ENCODE assay signal across 8 cellular contexts in the genomic region with DNA sequence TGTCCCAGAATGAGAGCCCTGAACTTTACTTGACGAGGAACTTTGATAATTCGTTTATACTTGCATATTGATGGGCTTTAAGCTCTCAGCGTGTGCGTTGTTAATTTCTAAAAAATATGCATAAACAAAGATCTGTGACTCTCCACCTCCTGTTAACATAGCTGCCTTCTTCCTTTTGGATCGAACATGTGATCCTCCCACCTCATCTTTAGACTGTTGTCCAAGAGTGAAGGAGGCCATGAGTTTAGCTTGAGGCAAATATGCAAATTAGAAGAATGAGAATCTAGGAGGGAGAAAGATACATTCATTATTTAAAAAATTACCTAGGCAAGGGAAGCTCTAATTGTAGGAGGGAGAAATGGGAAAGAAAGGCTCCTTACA. TPM values are rescaled to one million over a fixed set of nuclear protein-coding genes. Genes with fewer than 3 reads are reported as not detected.
DNase-seq lines count a peak whose midpoint lies in the region; ATAC-seq and TF ChIP-seq lines count a peak whose summit lies in the region.

No MANE protein-coding gene starts in this region.

- H2BK12ac ChIP-seq in trophoblast cell (ENCODE audit: low read length), result no peak overlapping the region

- ATAC-seq in GM23338, result no peak

- H3K4me1 Mint-ChIP-seq in GM23338, result peaks cover 17% of the 10 kb centered on the region

- H3F3A ChIP-seq in GM23338 (replicated peaks; ENCODE audit: low read depth), result no peaks in the 10 kb centered on the region

- peak overlapping the region; percentile 70 for H3K9ac ChIP-seq in trophoblast cell (ENCODE audit: low read length)

- H2AK5ac ChIP-seq in trophoblast cell (ENCODE audit: low read length), result no peak overlapping the region

- H3K23ac ChIP-seq in trophoblast cell (ENCODE audit: low read length), result no peak overlapping the region

- H2BK120ac ChIP-seq in trophoblast cell (ENCODE audit: insufficient read depth, low read length, poor library complexity), result no peak overlapping the region

- no peaks in the 10 kb centered on the region; the same call in 1 of the 2 replicates for H3K9me3 ChIP-seq in SJSA1 (replicated peaks)
- H3K9me3 ChIP-seq in esophagus (ENCODE audit: control insufficient read depth in 2 of 2, insufficient read depth in 1 of 2, low read depth in 1 of 2, low read length in 1 of 2), result no peaks in the 10 kb centered on the region
- H3K9me3 ChIP-seq in trophoblast cell (ENCODE audit: insufficient read depth, low read depth, low read length), result no peaks in the 10 kb centered on the region

- H3K4me1 ChIP-seq in GM23338 (ENCODE audit: insufficient read depth), result peaks cover 6% of the 10 kb centered on the region
- peaks cover 12% of the 10 kb centered on the region for H3K4me1 ChIP-seq in SJSA1 (replicated peaks)
- no peaks in the 10 kb centered on the region for H3K4me1 ChIP-seq in esophagus (ENCODE audit: control insufficient read depth in 2 of 2, insufficient read depth in 2 of 2, low read length in 1 of 2)
- no peaks in the 10 kb centered on the region for H3K4me1 ChIP-seq in trophoblast cell (ENCODE audit: control insufficient read depth in 1 of 2, insufficient read depth in 2 of 2, low read length in 2 of 2)

- H3K18ac ChIP-seq in trophoblast cell (ENCODE audit: low read length), result peak overlapping the region; percentile 26

- no peaks in the 10 kb centered on the region for H3K36me3 ChIP-seq in GM23338 (ENCODE audit: insufficient read depth)
- H3K36me3 ChIP-seq in SJSA1, result no peaks in the 10 kb centered on the region
- H3K36me3 ChIP-seq in esophagus (ENCODE audit: control insufficient read depth in 2 of 2, insufficient read depth in 2 of 2, low read length in 1 of 2), result no peaks in the 10 kb centered on the region
- H3K36me3 ChIP-seq in trophoblast cell (ENCODE audit: control insufficient read depth in 1 of 2, insufficient read depth in 2 of 2, low read length in 2 of 2), result no peaks in the 10 kb centered on the region

- peaks cover 5% of the 10 kb centered on the region for H3K79me1 ChIP-seq in trophoblast cell (ENCODE audit: low read length)

- DNase-seq in GM23338 (ENCODE audit: low spot score) (no peak), SJSA1 (ENCODE audit: low read depth in 1 of 2, low spot score in 2 of 2) (no peak), trophoblast cell (no peak), retina (no peak), NCI-H2107 (lab: John Stamatoyannopoulos, UW) (no peak), ecto neural progenitor cell (ENCODE audit: low spot score) (no peak), COR-L47 (lab: John Stamatoyannopoulos, UW) (no peak)

- no peaks in the 10 kb centered on the region for H3K27me3 Mint-ChIP-seq in GM23338 (ENCODE audit: insufficient read depth, low read depth, poor library complexity)

- H4K8ac ChIP-seq in trophoblast cell (ENCODE audit: low read depth, low read length), result peak overlapping the region; percentile 80

- H3K27ac ChIP-seq in GM23338 (ENCODE audit: low read depth) (no peak overlapping the region), SJSA1 (peak overlapping the region; percentile 93), esophagus (ENCODE audit: low read depth in 2 of 2, low read length in 1 of 2) (peak overlapping the region in 1 of 2 donors; percentile 83), trophoblast cell (ENCODE audit: low read depth, low read length) (peak overlapping the region; percentile 76)

- peak overlapping the region; percentile 71 for H3K4me3 ChIP-seq in GM23338
- H3K4me3 ChIP-seq in SJSA1, result peak overlapping the region; percentile 62
- peak overlapping the region; percentile 79 to 81 for H3K4me3 ChIP-seq in esophagus (ENCODE audit: low read depth in 1 of 2, low read length in 2 of 2)
- peak overlapping the region; percentile 88 for H3K4me3 ChIP-seq in trophoblast cell (ENCODE audit: low read depth, low read length)

- no peaks in the 10 kb centered on the region for H3K9me2 ChIP-seq in GM23338 (ENCODE audit: insufficient read depth)

- H2AFZ ChIP-seq in GM23338 (peak overlapping the region; percentile 98), trophoblast cell (ENCODE audit: insufficient read depth, low read length, poor library complexity) (no peak overlapping the region)

- H4K12ac ChIP-seq in trophoblast cell (ENCODE audit: low read depth, low read length), result peak overlapping the region; percentile 80

- WGBS in esophagus, 2 donors, result 4 to 7% methylated on average over 5 of the region's 5 CpGs
- WGBS in trophoblast cell (ENCODE audit: extremely low coverage, insufficient coverage, insufficient read length), result no CpG with 5 or more reads among the region's 5 CpGs

- no peaks in the 10 kb centered on the region for H3K27me3 ChIP-seq in GM23338 (ENCODE audit: insufficient read depth)
- 0 out of 2 replicates have a peak, but pooled peaks cover under 1% of the 10 kb centered on the region for H3K27me3 ChIP-seq in SJSA1 (replicated peaks)
- H3K27me3 ChIP-seq in esophagus (ENCODE audit: control insufficient read depth in 1 of 2, insufficient read depth in 2 of 2, low read length in 2 of 2), result no peaks in the 10 kb centered on the region
- no peaks in the 10 kb centered on the region for H3K27me3 ChIP-seq in trophoblast cell (ENCODE audit: insufficient read depth, low read length)

- H3K79me2 ChIP-seq in GM23338 (replicated peaks; ENCODE audit: insufficient read depth), result 0 out of 2 replicates have a peak, but pooled peaks cover 5% of the 10 kb centered on the region
- peaks cover 3% of the 10 kb centered on the region for H3K79me2 ChIP-seq in trophoblast cell (ENCODE audit: control insufficient read depth, insufficient read depth, low read length, poor library complexity)

- H4K20me1 ChIP-seq in GM23338 (replicated peaks; ENCODE audit: insufficient read depth), result no peaks in the 10 kb centered on the region

- H3K9me3 Mint-ChIP-seq in GM23338, result no peaks in the 10 kb centered on the region

- no peak for TF ChIP-seq CTCF in GM23338 (conservative IDR thresholded peaks at IDR 0.05; ENCODE audit: low read depth in 2 of 2)

- H3K4me2 ChIP-seq in GM23338 (peak overlapping the region; percentile 85), trophoblast cell (ENCODE audit: low read length) (peak overlapping the region; percentile 94)

- no peaks in the 10 kb centered on the region for H3K36me3 Mint-ChIP-seq in GM23338 (ENCODE audit: low read depth)

- H3K14ac ChIP-seq in trophoblast cell (ENCODE audit: low read length), result no peak overlapping the region

- peak overlapping the region; percentile 42 for H4K91ac ChIP-seq in trophoblast cell (ENCODE audit: low read depth, low read length)

- peak overlapping the region; percentile 93 for H3K4me3 Mint-ChIP-seq in GM23338

- H3K4ac ChIP-seq in trophoblast cell (ENCODE audit: low read depth, low read length), result no peak overlapping the region

- H3K27ac Mint-ChIP-seq in GM23338, result peak overlapping the region; percentile 80

- H2BK5ac ChIP-seq in trophoblast cell (ENCODE audit: low read depth, low read length, poor library complexity), result no peak overlapping the region

TF ChIP-seq in GM23338, 12 proteins besides CTCF, POLR2A, EP300 and RAD21 (continues in another document):
- TF ChIP-seq ZNF331 (CRISPR knock-in tag; IDR thresholded peaks at IDR 0.05; ENCODE audit: low read depth), result no peak
- no peak for TF ChIP-seq NANOG (IDR thresholded peaks at IDR 0.05; ENCODE audit: borderline replicate concordance)

RNA-seq across cellular contexts. Expression of a gene that starts 0.6 kb away (rescaled TPM):
- total RNA-seq in GM23338 (2014; rRNA removed; shearing (Covaris generic)), result 10.5 and 15.0 TPM in 2 replicates
- polyA plus RNA-seq in GM23338 (2016; fragmentation: Nextera tagmentation; extraction: Ambion mirVana) (7.1 and 7.5 TPM in 2 replicates), esophagus (1 to 10 TPM; 8.0 to 9.3 TPM)
- total RNA-seq in SJSA1 (2014; rRNA removed; shearing (Covaris generic)), result 24.6 and 25.7 TPM in 2 replicates
- polyA plus RNA-seq in trophoblast cell (2013), result 6.5 and 8.3 TPM in 2 replicates

RNA-seq across cellular contexts. Expression of a gene that starts 32.3 kb away (rescaled TPM):
- total RNA-seq in GM23338 (2014; rRNA removed; shearing (Covaris generic)), result 1.0 and 1.6 TPM in 2 replicates
- polyA plus RNA-seq in GM23338 (2016; fragmentation: Nextera tagmentation; extraction: Ambion mirVana) (0.16 and 0.18 TPM in 2 replicates), esophagus (under 1 TPM; 0.31 to 0.41 TPM)
- total RNA-seq in SJSA1 (2014; rRNA removed; shearing (Covaris generic)), result 0.03 TPM in 1 of 2 replicates, not detected in the other
- 0.03 and 0.04 TPM in 2 replicates for polyA plus RNA-seq in trophoblast cell (2013)
